Comparison of ENCODE assay signal across 1 cellular context in the genomic region with DNA sequence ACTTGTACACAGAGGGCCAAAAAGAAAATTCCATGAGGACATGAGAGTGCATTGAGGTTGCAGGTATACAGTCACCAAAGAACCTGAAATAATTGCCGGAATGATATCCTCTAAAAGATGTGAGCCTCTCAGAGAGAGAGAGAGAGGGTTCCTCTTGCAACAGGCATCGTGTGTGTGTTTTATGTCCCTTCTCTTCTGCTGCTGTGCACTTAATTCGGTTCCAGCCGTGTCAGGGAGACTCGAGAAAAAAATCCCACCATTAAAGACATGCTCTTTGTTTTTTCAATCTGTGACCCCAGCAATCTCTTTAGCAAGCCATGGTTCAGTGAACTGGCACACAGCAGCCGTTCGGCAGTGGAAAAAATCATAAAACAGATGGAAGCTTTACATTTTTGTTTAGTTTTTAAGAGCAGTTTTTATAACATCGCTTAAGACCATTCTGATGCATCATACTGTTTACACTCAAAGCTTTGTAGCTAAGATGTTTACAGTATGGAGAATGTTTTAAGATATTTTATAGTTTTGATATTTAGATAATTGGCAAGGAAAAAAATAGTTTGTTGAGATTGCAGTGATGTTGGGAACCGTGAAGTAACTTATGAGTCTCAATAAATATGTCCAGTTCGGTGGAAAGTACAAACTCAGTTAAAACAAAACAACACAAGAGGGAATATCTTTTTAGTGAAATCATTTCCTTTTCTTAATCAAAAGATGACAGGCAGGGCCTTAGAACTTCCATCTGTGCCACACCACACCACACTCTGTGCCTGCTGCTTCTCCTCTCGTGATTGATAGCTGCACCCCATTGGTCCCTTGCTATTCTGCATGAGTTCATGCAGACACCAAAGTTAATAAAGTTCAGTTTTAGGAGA.
TF ChIP-seq lines count a peak whose summit lies in the region.

No MANE protein-coding gene starts in this region.

TF ChIP-seq in WTC11, 78 proteins besides CTCF, POLR2A, EP300 and RAD21 (continued from another document):
- TF ChIP-seq E2F5 (CRISPR knock-in tag; IDR thresholded peaks at IDR 0.05) (no peak), NR2C2 (CRISPR knock-in tag; IDR thresholded peaks at IDR 0.05) (no peak), ZNF671 (CRISPR knock-in tag; IDR thresholded peaks at IDR 0.05) (no peak)
- TF ChIP-seq, protein P1, sequence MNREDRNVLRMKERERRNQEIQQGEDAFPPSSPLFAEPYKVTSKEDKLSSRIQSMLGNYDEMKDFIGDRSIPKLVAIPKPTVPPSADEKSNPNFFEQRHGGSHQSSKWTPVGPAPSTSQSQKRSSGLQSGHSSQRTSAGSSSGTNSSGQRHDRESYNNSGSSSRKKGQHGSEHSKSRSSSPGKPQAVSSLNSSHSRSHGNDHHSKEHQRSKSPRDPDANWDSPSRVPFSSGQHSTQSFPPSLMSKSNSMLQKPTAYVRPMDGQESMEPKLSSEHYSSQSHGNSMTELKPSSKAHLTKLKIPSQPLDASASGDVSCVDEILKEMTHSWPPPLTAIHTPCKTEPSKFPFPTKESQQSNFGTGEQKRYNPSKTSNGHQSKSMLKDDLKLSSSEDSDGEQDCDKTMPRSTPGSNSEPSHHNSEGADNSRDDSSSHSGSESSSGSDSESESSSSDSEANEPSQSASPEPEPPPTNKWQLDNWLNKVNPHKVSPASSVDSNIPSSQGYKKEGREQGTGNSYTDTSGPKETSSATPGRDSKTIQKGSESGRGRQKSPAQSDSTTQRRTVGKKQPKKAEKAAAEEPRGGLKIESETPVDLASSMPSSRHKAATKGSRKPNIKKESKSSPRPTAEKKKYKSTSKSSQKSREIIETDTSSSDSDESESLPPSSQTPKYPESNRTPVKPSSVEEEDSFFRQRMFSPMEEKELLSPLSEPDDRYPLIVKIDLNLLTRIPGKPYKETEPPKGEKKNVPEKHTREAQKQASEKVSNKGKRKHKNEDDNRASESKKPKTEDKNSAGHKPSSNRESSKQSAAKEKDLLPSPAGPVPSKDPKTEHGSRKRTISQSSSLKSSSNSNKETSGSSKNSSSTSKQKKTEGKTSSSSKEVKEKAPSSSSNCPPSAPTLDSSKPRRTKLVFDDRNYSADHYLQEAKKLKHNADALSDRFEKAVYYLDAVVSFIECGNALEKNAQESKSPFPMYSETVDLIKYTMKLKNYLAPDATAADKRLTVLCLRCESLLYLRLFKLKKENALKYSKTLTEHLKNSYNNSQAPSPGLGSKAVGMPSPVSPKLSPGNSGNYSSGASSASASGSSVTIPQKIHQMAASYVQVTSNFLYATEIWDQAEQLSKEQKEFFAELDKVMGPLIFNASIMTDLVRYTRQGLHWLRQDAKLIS (CRISPR knock-in tag; IDR thresholded peaks at IDR 0.05; ENCODE audit: borderline replicate concordance), result no peak
TF ChIP-seq in WTC11: peak in this region for 0.
